ENCODE assay signal across 20 cellular contexts in the genomic region with DNA sequence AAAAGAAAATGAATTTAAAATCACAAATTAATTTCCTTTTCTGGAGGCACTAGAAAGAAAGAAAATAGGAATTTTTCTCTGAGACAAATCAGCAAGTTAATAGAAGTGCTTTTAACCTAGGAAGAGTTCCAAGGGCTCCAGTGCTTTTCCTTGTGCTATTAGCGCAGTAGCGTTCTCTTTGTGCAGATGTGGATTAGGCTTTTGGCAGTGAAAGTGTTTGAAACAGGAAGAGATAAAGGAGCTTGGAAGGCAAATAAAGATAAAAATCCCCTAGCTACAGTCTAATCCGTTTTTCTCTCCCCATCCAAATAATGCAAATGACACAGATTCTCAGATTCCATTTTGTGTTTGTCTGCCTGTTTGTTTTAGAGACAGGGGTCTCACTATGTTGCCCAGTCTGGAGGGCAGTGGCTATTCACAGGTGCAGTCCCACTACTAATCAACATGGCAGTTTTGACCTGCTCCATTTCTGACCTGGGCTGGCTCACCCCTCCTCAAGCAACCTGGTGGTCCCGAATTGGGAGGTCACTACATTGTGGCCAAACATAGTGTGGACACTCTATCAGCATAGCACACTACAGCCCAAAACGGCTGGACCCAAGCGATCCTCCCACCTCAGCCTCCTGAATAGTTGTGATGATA.
DNase-seq lines count a peak whose midpoint lies in the region; ATAC-seq and TF ChIP-seq lines count a peak whose summit lies in the region.
"Had no signal": no experiment of that assay in that cellular context is flagged by ENCODE, and none has a peak within 500 bp of the region (broad histone marks: within the 10 kb centered on the region; RNA-seq: fewer than 3 reads in every experiment).

No MANE protein-coding gene starts in this region.

- no peaks in the 10 kb centered on the region for H3K27me3 ChIP-seq in neuronal stem cell (ENCODE audit: control insufficient read depth in 3 of 3, insufficient read depth in 3 of 3, low read depth in 1 of 3, low read length in 3 of 3)
- 0 out of 2 replicates have a peak, but pooled peaks cover 3% of the 10 kb centered on the region for H3K27me3 ChIP-seq in HAP-1 (ENCODE audit: low read depth)
- H3K27me3 ChIP-seq: Peyer's patch, SJCRH30 had no signal

- H3K4me2 ChIP-seq in neuronal stem cell (ENCODE audit: insufficient read depth, low read length, poor library complexity, severe bottlenecking): no peak overlapping the region

- no peak overlapping the region for H3K9ac ChIP-seq in neuronal stem cell (ENCODE audit: low read depth, low read length, poor library complexity)

- H3K9me3 ChIP-seq in neuronal stem cell (replicated peaks in 1 of 2; ENCODE audit: control insufficient read depth in 2 of 2, insufficient read depth in 1 of 2, low read depth in 1 of 2, low read length in 2 of 2): no peaks in the 10 kb centered on the region
- H3K9me3 ChIP-seq in HAP-1: no peaks in the 10 kb centered on the region
- H3K9me3 ChIP-seq: BE2C, Peyer's patch, SJCRH30 had no signal

- no peak overlapping the region for H4K91ac ChIP-seq in neuronal stem cell (ENCODE audit: low read depth, low read length, poor library complexity)

- no peak for DNase-seq in left ventricle myocardium superior
- no peak for DNase-seq in cardiac septum (ENCODE audit: low spot score)
- peak; percentile 55 for DNase-seq in dermis blood vessel endothelial cell
- peak; percentile 29 for DNase-seq in iris pigment epithelial cell (ENCODE audit: low read depth)
- DNase-seq in neuronal stem cell (ENCODE audit: low spot score): no peak
- DNase-seq in foreskin fibroblast: no peak
- no peak for DNase-seq in HAP-1 (ENCODE audit: low spot score in 2 of 2)
- DNase-seq: 8988T, BE2C, DMS53, GDM1, Kasumi-1, NCI-H1417, NCI-H187, NCI-H2227 treated with DMSO at 0.1 percent for 48 hours, NCI-H524, NCI-H774, Peyer's patch, SJCRH30 had no signal

- no peak overlapping the region for H2BK12ac ChIP-seq in neuronal stem cell (ENCODE audit: low read length)

- in situ Hi-C loops in HAP-1 (cut with MboI; ENCODE audit: low sequenced_read_pairs): loop anchor here (25.0 kb wide), 1 partner anchor 112 kb away; no protein-coding TSS in a partner anchor

- H3K14ac ChIP-seq in neuronal stem cell (ENCODE audit: low read length): no peak overlapping the region

- no peak for TF ChIP-seq CTCF in foreskin fibroblast (IDR thresholded peaks at IDR 0.05; ENCODE audit: low read depth, low read length)

- ATAC-seq in left ventricle myocardium superior: peak; percentile 24
- ATAC-seq in HG02870 (IDR thresholded peaks at IDR 0.05; ENCODE audit: unreplicated experiment): no peak

- WGBS in neuronal stem cell (ENCODE audit: extremely low coverage in 2 of 2, insufficient read length in 2 of 2, insufficient replicate concordance in 1 of 2), 2 donors: no CpG with 5 or more reads among the region's 6 CpGs

- no peaks in the 10 kb centered on the region for H3K79me1 ChIP-seq in neuronal stem cell (ENCODE audit: low read depth, low read length)

- no peaks in the 10 kb centered on the region for H3K36me3 ChIP-seq in neuronal stem cell (replicated peaks in 1 of 2; ENCODE audit: control insufficient read depth in 2 of 2, insufficient read depth in 2 of 2, low read length in 2 of 2)
- no peaks in the 10 kb centered on the region for H3K36me3 ChIP-seq in HAP-1 (replicated peaks)
- H3K36me3 ChIP-seq: BE2C, Peyer's patch, SJCRH30 had no signal

- no peak overlapping the region for H2BK15ac ChIP-seq in neuronal stem cell (ENCODE audit: low read length)

- H3K23ac ChIP-seq in neuronal stem cell (ENCODE audit: low read depth, low read length, poor library complexity): no peak overlapping the region

- H3K4me1 ChIP-seq in neuronal stem cell (ENCODE audit: control insufficient read depth in 2 of 2, insufficient read depth in 1 of 2, low read depth in 1 of 2, low read length in 2 of 2) (peaks cover 0 to 6% of the 10 kb centered on the region in 2 donors), HAP-1 (peaks cover 12% of the 10 kb centered on the region)
- H3K4me1 ChIP-seq: BE2C, Peyer's patch, SJCRH30 had no signal

- no peak overlapping the region for H3K4ac ChIP-seq in neuronal stem cell (ENCODE audit: low read length)

- no peak overlapping the region for H3K4me3 ChIP-seq in neuronal stem cell (ENCODE audit: low read length in 2 of 2)
- H3K4me3 ChIP-seq in foreskin fibroblast (ENCODE audit: low read depth in 1 of 2, low read length in 2 of 2): no peak overlapping the region
- H3K4me3 ChIP-seq in HAP-1: no peak overlapping the region
- H3K4me3 ChIP-seq: Peyer's patch, SJCRH30 had no signal

- intact Hi-C loops in left ventricle myocardium superior (cut with micrococcal nuclease): no loop called here
- intact Hi-C loops in cardiac septum (cut with DNase I): no loop called here

- no peak overlapping the region for H2AFZ ChIP-seq in neuronal stem cell (ENCODE audit: low read length)

- H3K27ac ChIP-seq in neuronal stem cell (replicated peaks; ENCODE audit: low read length): no peak overlapping the region
- H3K27ac ChIP-seq: Peyer's patch, SJCRH30 had no signal

- no peak overlapping the region for H2BK5ac ChIP-seq in neuronal stem cell (ENCODE audit: low read length)

- no peak overlapping the region for H2BK120ac ChIP-seq in neuronal stem cell (ENCODE audit: low read depth, low read length)

- H4K8ac ChIP-seq in neuronal stem cell (ENCODE audit: low read depth, low read length): no peak overlapping the region

- peak overlapping the region; percentile 35 for H3K18ac ChIP-seq in neuronal stem cell (ENCODE audit: low read length)

- H2AK5ac ChIP-seq in neuronal stem cell (ENCODE audit: low read depth, low read length): no peak overlapping the region

Comparison
In these comparisons a context has a peak if more than half of its experiments do, and no peak if none do; other contexts are left out.
1. DNase-seq: peak in dermis blood vessel endothelial cell (single experiment) and iris pigment epithelial cell (single experiment); none in left ventricle myocardium superior (single experiment), cardiac septum (single experiment), neuronal stem cell (single experiment), foreskin fibroblast (0 of 2) and HAP-1 (0 of 2).